Comparison of ENCODE assay signal across 10 cellular contexts in genomic region chr12:105228494-105228893, GRCh38. TPM values are rescaled to one million over a fixed set of nuclear protein-coding genes. Genes with fewer than 3 reads are reported as not detected.
DNase-seq lines count a peak whose midpoint lies in the region; ATAC-seq lines count a peak whose summit lies in the region.
"Had no signal": no experiment of that assay in that cellular context is flagged by ENCODE, and none has a peak within 500 bp of the region (broad histone marks: within the 10 kb centered on the region; RNA-seq: fewer than 3 reads in every experiment).

No MANE protein-coding gene starts in this region.

- H3K4me3 ChIP-seq in mesenchymal stem cell (ENCODE audit: insufficient read depth in 1 of 2, low read depth in 1 of 2, low read length in 2 of 2), result no peak overlapping the region

- no peak for ATAC-seq in GM18858 (IDR thresholded peaks at IDR 0.05; ENCODE audit: unreplicated experiment)
- ATAC-seq in GM18511 (IDR thresholded peaks at IDR 0.05; ENCODE audit: unreplicated experiment), result no peak

- peaks cover 7% of the 10 kb centered on the region for H3K4me1 ChIP-seq in mesenchymal stem cell (ENCODE audit: control insufficient read depth, insufficient read depth, low read depth, low read length)

- no peak overlapping the region for H3K4me2 ChIP-seq in mesenchymal stem cell (ENCODE audit: low read length, poor library complexity, severe bottlenecking)

- H2BK5ac ChIP-seq in mesenchymal stem cell (ENCODE audit: low read depth, low read length, poor library complexity, severe bottlenecking), result no peak overlapping the region

- peak overlapping the region; percentile 52 for H3K27ac ChIP-seq in mesenchymal stem cell (ENCODE audit: low read length, poor library complexity, severe bottlenecking)

- H2AFZ ChIP-seq in mesenchymal stem cell (ENCODE audit: low read depth, low read length), result no peak overlapping the region

- no peak overlapping the region for H2AK5ac ChIP-seq in mesenchymal stem cell (ENCODE audit: low read length, severe bottlenecking)

- H4K91ac ChIP-seq in mesenchymal stem cell (ENCODE audit: low read length), result no peak overlapping the region

- H4K8ac ChIP-seq in mesenchymal stem cell (ENCODE audit: low read length), result no peak overlapping the region

- H3K4ac ChIP-seq in mesenchymal stem cell (ENCODE audit: low read depth in 1 of 2, low read length in 2 of 2), result no peak overlapping the region

- no peak overlapping the region for H2BK15ac ChIP-seq in mesenchymal stem cell (ENCODE audit: low read depth, poor library complexity, severe bottlenecking)

- H3K23ac ChIP-seq in mesenchymal stem cell (ENCODE audit: low read length in 2 of 2), result no peak overlapping the region

- H3K9ac ChIP-seq in mesenchymal stem cell (ENCODE audit: low read length), result peak overlapping the region; percentile 34

- H3K79me1 ChIP-seq in mesenchymal stem cell (replicated peaks; ENCODE audit: low read length, poor library complexity, severe bottlenecking), result peaks cover 18% of the 10 kb centered on the region

- peak; percentile 31 for DNase-seq in AG08396 (ENCODE audit: low spot score)
- peak; percentile 69 for DNase-seq in HCEC 1CT
- peak; percentile 57 for DNase-seq in astrocyte of the hippocampus (ENCODE audit: low read depth, low spot score)
- peak; percentile 60 for DNase-seq in mesenchymal stem cell
- no peak for DNase-seq in NCI-H82 treated with DMSO at 0.1 percent for 48 hours (lab: John Stamatoyannopoulos, UW; ENCODE audit: unreplicated experiment)
- DNase-seq in NCI-H748 (lab: John Stamatoyannopoulos, UW; ENCODE audit: unreplicated experiment), result no peak
- DNase-seq: NCI-H2227 treated with DMSO at 0.1 percent for 48 hours, SW 1271 had no signal

- H3K18ac ChIP-seq in mesenchymal stem cell (ENCODE audit: low read depth in 1 of 2, low read length in 2 of 2), result no peak overlapping the region

- no peak overlapping the region for H2BK12ac ChIP-seq in mesenchymal stem cell (ENCODE audit: low read length in 2 of 2)

- H3K36me3 ChIP-seq in mesenchymal stem cell (ENCODE audit: control insufficient read depth in 1 of 2, insufficient read depth in 2 of 2, low read depth in 1 of 2, low read length in 2 of 2), result peaks cover 9 to 44% of the 10 kb centered on the region in 2 experiments

- 20% methylated on average over 1 of the region's 1 CpG for WGBS in mesenchymal stem cell

- H3K27me3 ChIP-seq in mesenchymal stem cell (ENCODE audit: control insufficient read depth in 1 of 2, insufficient read depth in 1 of 2, low read length in 2 of 2), result no peaks in the 10 kb centered on the region

- H3K9me3 ChIP-seq in mesenchymal stem cell (ENCODE audit: control insufficient read depth, low read length), result no peaks in the 10 kb centered on the region

- H3K14ac ChIP-seq in mesenchymal stem cell (ENCODE audit: low read length in 2 of 2), result no peak overlapping the region

- H2BK120ac ChIP-seq in mesenchymal stem cell (ENCODE audit: low read depth, low read length), result no peak overlapping the region

RNA-seq across cellular contexts. Expression of gene APPL2, which starts 7.5 kb away (rescaled TPM):
- 14.5 TPM for polyA plus RNA-seq in mesenchymal stem cell (2013, experiment 1 of 2)
- 16.6 TPM for polyA plus RNA-seq in mesenchymal stem cell (2013, experiment 2 of 2)

Comparison
In these comparisons a context has a peak if more than half of its experiments do, and no peak if none do; other contexts are left out.
1. DNase-seq: peak in AG08396 (single experiment), HCEC 1CT (single experiment), astrocyte of the hippocampus (single experiment) and mesenchymal stem cell (single experiment); none in NCI-H82 treated with DMSO at 0.1 percent for 48 hours (single experiment) and NCI-H748 (single experiment).